In the genomic region with DNA sequence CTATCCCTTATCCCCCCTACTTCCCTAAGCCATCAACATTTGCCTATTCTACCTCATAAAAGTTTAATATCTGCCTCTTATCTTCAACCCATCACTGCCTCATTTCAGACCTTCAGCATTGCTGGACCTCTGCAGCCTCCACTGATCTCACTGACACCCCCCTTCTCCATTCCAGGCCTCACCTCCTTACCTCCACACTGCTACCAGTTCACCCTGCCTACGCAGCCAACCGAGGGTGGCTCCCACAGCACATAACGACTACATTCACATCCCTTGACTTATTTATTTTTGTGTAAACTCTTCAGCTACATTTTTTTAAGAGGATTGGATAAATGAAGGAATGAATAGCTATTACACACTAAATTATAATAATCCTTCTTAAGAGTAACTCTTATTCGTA, we compare ENCODE assay signal across 16 cellular contexts. TPM values are rescaled to one million over a fixed set of nuclear protein-coding genes. Genes with fewer than 3 reads are reported as not detected.
DNase-seq lines count a peak whose midpoint lies in the region; ATAC-seq and TF ChIP-seq lines count a peak whose summit lies in the region.
"Had no signal": no experiment of that assay in that cellular context is flagged by ENCODE, and none has a peak within 500 bp of the region (broad histone marks: within the 10 kb centered on the region; RNA-seq: fewer than 3 reads in every experiment).

No MANE protein-coding gene starts in this region.

- no peak overlapping the region for H3K4me2 ChIP-seq in mammary epithelial cell (ENCODE audit: insufficient read depth, low read depth, low read length)
- H3K4me2 ChIP-seq: BLaER1 had no signal

- H3K27me3 Mint-ChIP-seq in MCF 10A (ENCODE audit: insufficient read depth, unreplicated experiment) (no peaks in the 10 kb centered on the region), mesothelial cell of epicardium (ENCODE audit: low read depth) (no peaks in the 10 kb centered on the region)
- H3K27me3 Mint-ChIP-seq in activated CD4-positive, alpha-beta memory T cell treated with anti-CD3 and anti-CD28 coated beads, Interleukin-2, amount 10 ng/mL, durations not matched to agents 7 days and 5 days: no peaks in the 10 kb centered on the region

- H3K27me3 ChIP-seq in mammary epithelial cell (ENCODE audit: insufficient read depth, low read length): no peaks in the 10 kb centered on the region
- H3K27me3 ChIP-seq: BLaER1, SJCRH30 had no signal

- H3K9ac ChIP-seq in mammary epithelial cell (ENCODE audit: insufficient read depth, low read length): no peak overlapping the region
- H3K9ac ChIP-seq: BLaER1 had no signal

- no peak overlapping the region for H3K4me3 ChIP-seq in mammary epithelial cell (replicated peaks in 1 of 3; ENCODE audit: insufficient read depth in 1 of 3, low read depth in 2 of 3, low read length in 3 of 3)
- H3K4me3 ChIP-seq: BLaER1, SJCRH30 had no signal

- BruUV-seq in MCF 10A (replicated peaks; lab: Mats Ljungman, UMichigan) (no TSS peak), mammary epithelial cell (replicated peaks; lab: Mats Ljungman, UMichigan) (no TSS peak)

- dilution Hi-C loops in mammary epithelial cell (cut with HindIII; ENCODE audit: low sequenced_read_pairs): no loop called here

- H3K4me1 Mint-ChIP-seq in MCF 10A (ENCODE audit: insufficient read depth, unreplicated experiment): peaks cover 12% of the 10 kb centered on the region
- peaks cover 11% of the 10 kb centered on the region for H3K4me1 Mint-ChIP-seq in mesothelial cell of epicardium
- H3K4me1 Mint-ChIP-seq in activated CD4-positive, alpha-beta memory T cell treated with anti-CD3 and anti-CD28 coated beads, Interleukin-2, amount 10 ng/mL, durations not matched to agents 7 days and 5 days: peaks cover 14% of the 10 kb centered on the region

- H3K4me1 ChIP-seq in mammary epithelial cell (ENCODE audit: insufficient read depth, low read length): peaks cover 5% of the 10 kb centered on the region
- H3K4me1 ChIP-seq: BLaER1, SJCRH30 had no signal

- no peaks in the 10 kb centered on the region for H4K20me1 ChIP-seq in mammary epithelial cell (ENCODE audit: insufficient read depth, low read length)

- H3K27ac Mint-ChIP-seq in MCF 10A (ENCODE audit: low read depth, unreplicated experiment) (peak overlapping the region; percentile 3), mesothelial cell of epicardium (peak overlapping the region; percentile 0)
- no peak overlapping the region for H3K27ac Mint-ChIP-seq in activated CD4-positive, alpha-beta memory T cell treated with anti-CD3 and anti-CD28 coated beads, Interleukin-2, amount 10 ng/mL, durations not matched to agents 7 days and 5 days

- H3K36me3 Mint-ChIP-seq in MCF 10A (ENCODE audit: insufficient read depth, unreplicated experiment): peaks cover 56% of the 10 kb centered on the region
- peaks cover 17% of the 10 kb centered on the region for H3K36me3 Mint-ChIP-seq in mesothelial cell of epicardium
- peaks cover 36% of the 10 kb centered on the region for H3K36me3 Mint-ChIP-seq in activated CD4-positive, alpha-beta memory T cell treated with anti-CD3 and anti-CD28 coated beads, Interleukin-2, amount 10 ng/mL, durations not matched to agents 7 days and 5 days (ENCODE audit: low read depth)

- TF ChIP-seq CTCF in MCF 10A (IDR thresholded peaks at IDR 0.05; ENCODE audit: unreplicated experiment) (no peak), mammary epithelial cell (conservative IDR thresholded peaks at IDR 0.05 in 1 of 2, IDR thresholded peaks at IDR 0.05 in 1 of 2; ENCODE audit: extremely low read depth in 1 of 2, insufficient read depth in 1 of 2, low read depth in 1 of 2, low read length in 2 of 2) (no peak), mesothelial cell of epicardium (IDR thresholded peaks at IDR 0.05; ENCODE audit: unreplicated experiment) (no peak)

- H3K9me3 Mint-ChIP-seq in MCF 10A (ENCODE audit: unreplicated experiment) (no peaks in the 10 kb centered on the region), mesothelial cell of epicardium (no peaks in the 10 kb centered on the region)
- H3K9me3 Mint-ChIP-seq in activated CD4-positive, alpha-beta memory T cell treated with anti-CD3 and anti-CD28 coated beads, Interleukin-2, amount 10 ng/mL, durations not matched to agents 7 days and 5 days: no peaks in the 10 kb centered on the region

- DNase-seq in MCF 10A (ENCODE audit: unreplicated experiment) (no peak), mammary epithelial cell (no peak), caudate nucleus (lab: John Stamatoyannopoulos, UW) (peak in 12 of 61 donors; percentile 1 to 30 (median 6)), mesothelial cell of epicardium (ENCODE audit: low spot score in 2 of 2, unreplicated experiment in 2 of 2) (no peak), posterior vena cava (ENCODE audit: low spot score) (no peak)
- DNase-seq in activated CD4-positive, alpha-beta memory T cell treated with anti-CD3 and anti-CD28 coated beads, Interleukin-2, amount 10 ng/mL, durations not matched to agents 7 days and 5 days: no peak
- DNase-seq: DMS79 treated with DMSO at 0.1 percent for 48 hours, KBM-7, NCI-H1436 treated with DMSO at 0.1 percent for 48 hours, NCI-H2029 treated with DMSO at 0.1 percent for 48 hours, NCI-H2171 treated with DMSO at 0.1 percent for 48 hours, NCI-H748 treated with DMSO at 0.1 percent for 48 hours, SJCRH30 had no signal

- H3K27ac ChIP-seq in mammary epithelial cell (ENCODE audit: insufficient read depth, low read depth, low read length) (no peak overlapping the region), caudate nucleus (ENCODE audit: low read depth, low read length) (peak overlapping the region; percentile 61)
- H3K27ac ChIP-seq: BLaER1, SJCRH30 had no signal

- ATAC-seq in HG03521 (IDR thresholded peaks at IDR 0.05; ENCODE audit: unreplicated experiment): no peak
- no peak for ATAC-seq in HG02981 (IDR thresholded peaks at IDR 0.05; ENCODE audit: unreplicated experiment)

- POLR2A ChIA-PET in MCF 10A (lab: Yijun Ruan, JAX): interaction anchor here (0.6 to 3.7 kb wide), 4 partner anchors 8 to 185 kb away, joined by 3 to 33 read pairs (median 4); a partner anchor contains a TSS
- POLR2A ChIA-PET in activated CD4-positive, alpha-beta memory T cell treated with anti-CD3 and anti-CD28 coated beads, Interleukin-2, amount 10 ng/mL, durations not matched to agents 7 days and 5 days (lab: Charles Lee): no interaction called here

- intact Hi-C loops in MCF 10A (cut with micrococcal nuclease) (no loop called here), mammary epithelial cell (cut with micrococcal nuclease) (loop anchor here (5.0 kb wide), 1 partner anchor 163 kb away; a partner anchor contains a TSS), posterior vena cava (cut with DNase I) (no loop called here)

- H3K79me2 ChIP-seq in mammary epithelial cell (ENCODE audit: insufficient read depth, low read length): peaks cover 37% of the 10 kb centered on the region

- in situ Hi-C loops in mammary epithelial cell (cut with MboI; ENCODE audit: low sequenced_read_pairs in 2 of 2): no loop called here

- H3K9me3 ChIP-seq in mammary epithelial cell (replicated peaks; ENCODE audit: insufficient read depth, low read length): no peaks in the 10 kb centered on the region
- H3K9me3 ChIP-seq: BLaER1, SJCRH30 had no signal

- H3K4me3 Mint-ChIP-seq in MCF 10A (ENCODE audit: unreplicated experiment): no peak overlapping the region
- no peak overlapping the region for H3K4me3 Mint-ChIP-seq in mesothelial cell of epicardium
- no peak overlapping the region for H3K4me3 Mint-ChIP-seq in activated CD4-positive, alpha-beta memory T cell treated with anti-CD3 and anti-CD28 coated beads, Interleukin-2, amount 10 ng/mL, durations not matched to agents 7 days and 5 days

- CTCF ChIA-PET in MCF 10A (lab: Yijun Ruan, JAX) (interaction anchor here (0.6 to 1.0 kb wide), 3 partner anchors 8 to 166 kb away, joined by 3 read pairs; no protein-coding TSS in a partner anchor), mammary epithelial cell (lab: Charles Lee; ENCODE audit: low non-redundant PET) (interaction anchor here (0.7 kb wide), 1 partner anchor 164 kb away, joined by 11 read pairs; no protein-coding TSS in a partner anchor)
- CTCF ChIA-PET in activated CD4-positive, alpha-beta memory T cell treated with anti-CD3 and anti-CD28 coated beads, Interleukin-2, amount 10 ng/mL, durations not matched to agents 7 days and 5 days (lab: Charles Lee): interaction anchor here (0.7 kb wide), 1 partner anchor 8 kb away, joined by 3 read pairs; no protein-coding TSS in a partner anchor

- peaks cover 3% of the 10 kb centered on the region for H3K36me3 ChIP-seq in mammary epithelial cell (ENCODE audit: insufficient read depth, low read length)

- 69% methylated on average over 4 of the region's 4 CpGs for WGBS in mammary epithelial cell (ENCODE audit: low coverage, missing lambda C conversion rate)

- no peak overlapping the region for H2AFZ ChIP-seq in mammary epithelial cell (ENCODE audit: low read depth, low read length)

RNA-seq across cellular contexts. Expression of a gene that starts 14.2 kb away (rescaled TPM):
- 36.6 and 46.3 TPM in 2 replicates for total RNA-seq in MCF 10A (2022)
- total RNA-seq in mammary epithelial cell: 10 to 100 TPM; 20.3 to 26.3 TPM
- 12.6 TPM for polyA plus RNA-seq in mammary epithelial cell
- 8.7 TPM for polyA minus RNA-seq in mammary epithelial cell
- 38.8 to 44.5 TPM (median 43.0 TPM) in 3 replicates for total RNA-seq in mesothelial cell of epicardium
- total RNA-seq in posterior vena cava: 10 to 100 TPM; 23.4 to 31.5 TPM
- 10 to 100 TPM; 16.4 to 20.1 TPM for total RNA-seq in activated CD4-positive, alpha-beta memory T cell treated with anti-CD3 and anti-CD28 coated beads, Interleukin-2, amount 10 ng/mL, durations not matched to agents 7 days and 5 days
